8 cellular contexts compared by ENCODE assay signal in the genomic region with DNA sequence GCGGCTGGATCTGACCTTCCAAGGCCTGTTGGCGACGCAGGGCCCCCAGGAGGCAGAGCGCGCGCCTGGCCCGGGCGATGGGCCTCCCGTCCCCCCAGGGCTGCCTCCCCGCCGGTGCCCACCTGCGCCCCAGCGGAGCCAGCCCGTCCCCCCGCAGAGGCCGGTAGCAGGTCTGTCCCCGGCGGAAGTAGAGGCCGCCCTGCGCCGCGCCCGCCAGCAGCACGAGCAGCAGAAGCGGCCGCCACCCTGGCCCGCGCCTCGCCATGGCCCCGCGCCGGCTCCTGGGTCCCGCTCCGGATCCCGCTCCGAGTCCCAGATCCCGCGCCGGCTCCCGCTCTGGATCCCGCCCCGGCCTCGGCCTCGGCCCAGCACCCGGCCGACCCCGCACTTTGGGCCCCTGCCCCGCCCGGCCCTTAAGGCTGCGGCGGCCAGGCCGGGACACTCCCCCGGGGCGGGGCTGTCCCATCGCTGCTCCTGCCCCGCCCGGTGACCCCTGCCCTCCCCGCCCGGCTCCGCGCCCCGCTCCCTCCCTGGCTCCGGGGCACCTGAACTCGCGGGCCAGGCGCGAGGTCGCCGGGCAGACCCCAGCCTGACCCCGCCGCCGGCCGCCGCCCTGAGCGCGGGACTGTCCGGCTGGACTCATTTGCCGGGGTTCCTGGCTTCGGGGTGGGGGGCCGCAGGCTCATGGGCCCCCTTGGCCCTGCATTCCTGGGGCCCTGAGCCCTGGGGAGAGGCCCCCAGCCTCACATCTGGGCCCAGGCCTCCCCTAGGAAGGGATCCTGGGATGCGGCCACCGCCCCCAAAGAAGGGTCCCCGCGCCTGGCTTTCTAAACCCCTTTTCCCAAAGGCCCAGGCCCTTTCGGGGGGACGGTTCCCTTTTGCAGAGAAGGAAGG. TPM values are rescaled to one million over a fixed set of nuclear protein-coding genes. Genes with fewer than 3 reads are reported as not detected.
A peak's percentile ranks its signal among the peaks of the same experiment; 100 is the strongest.
DNase-seq lines count a peak whose midpoint lies in the region; ATAC-seq and TF ChIP-seq lines count a peak whose summit lies in the region.

A gene (minus strand): TSS at position 391 of the 894 bp plus-strand sequence. CDS start 126 bp downstream, at position 265.

- ATAC-seq in GM18502 (IDR thresholded peaks at IDR 0.05; ENCODE audit: poor library complexity, unreplicated experiment) (peak; percentile 24), HG03342 (IDR thresholded peaks at IDR 0.05; ENCODE audit: unreplicated experiment) (no peak)

- TF ChIP-seq CTCF in endodermal cell (conservative IDR thresholded peaks at IDR 0.05) = no peak
- no peak for TF ChIP-seq CTCF in subcutaneous adipose tissue (IDR thresholded peaks at IDR 0.05; ENCODE audit: low read depth)

- H3K36me3 ChIP-seq in endodermal cell (ENCODE audit: control insufficient read depth, insufficient read depth, low read length) = no peaks in the 10 kb centered on the region

- peaks cover 19% of the 10 kb centered on the region for H3K36me3 Mint-ChIP-seq in endodermal cell (ENCODE audit: low read depth)

- H3K9me3 Mint-ChIP-seq in endodermal cell = no peaks in the 10 kb centered on the region

- H3K9me3 ChIP-seq in endodermal cell (ENCODE audit: control insufficient read depth, low read length) = no peaks in the 10 kb centered on the region

- H3K27ac ChIP-seq in endodermal cell (ENCODE audit: low read depth, low read length) = no peak within 1 kb of the TSS

- peak within 1 kb of the TSS; percentile 81 for H3K4me3 ChIP-seq in endodermal cell (ENCODE audit: low read length)

- H3K9ac ChIP-seq in endodermal cell (ENCODE audit: extremely low read depth, low read length, poor library complexity, severe bottlenecking) = peak within 1 kb of the TSS; percentile 68

- no peak within 1 kb of the TSS for H3K27ac Mint-ChIP-seq in endodermal cell

- WGBS in endodermal cell (ENCODE audit: insufficient coverage in 1 of 2, insufficient read length in 1 of 2), 2 experiments = 16 to 21% methylated on average over 30 to 86 of the region's 86 CpGs

- peaks cover 24% of the 10 kb centered on the region for H3K27me3 Mint-ChIP-seq in endodermal cell (ENCODE audit: insufficient read depth)

- peaks cover 7% of the 10 kb centered on the region for H3K4me1 Mint-ChIP-seq in endodermal cell

- no peaks in the 10 kb centered on the region for H3K4me1 ChIP-seq in endodermal cell (ENCODE audit: control insufficient read depth, insufficient read depth, low read length)

- H3K4me3 Mint-ChIP-seq in endodermal cell = peak within 1 kb of the TSS; percentile 58

- peak; percentile 6 for DNase-seq in HT1080 (ENCODE audit: low read depth)
- DNase-seq in activated CD4-positive, alpha-beta T cell treated with anti-CD3 and anti-CD28 coated beads, Interleukin-2, amount 50 U/mL, for 48 hours = peak; percentile 58 to 60
- DNase-seq in endodermal cell = peak; percentile 86
- DNase-seq in mesenteric fat pad (ENCODE audit: low spot score) = peak; percentile 92
- DNase-seq in NCI-H2227 (lab: John Stamatoyannopoulos, UW; ENCODE audit: unreplicated experiment) = no peak

- peaks cover 16% of the 10 kb centered on the region for H3K27me3 ChIP-seq in endodermal cell (ENCODE audit: control insufficient read depth, insufficient read depth, low read length, poor library complexity, severe bottlenecking)

RNA-seq across cellular contexts. Expression of the gene that starts here (rescaled TPM):
- total RNA-seq in HT1080 (2014; rRNA removed; shearing (Covaris generic)) = 95.5 and 110 TPM in 2 replicates
- polyA plus RNA-seq in HT1080 (2015; cell fraction: cytosol; rRNA removed) = 208 and 229 TPM in 2 replicates
- 89.2 and 90.4 TPM in 2 replicates for polyA plus RNA-seq in HT1080 (2015; cell fraction: nucleus; rRNA removed)
- total RNA-seq in endodermal cell = 10 to 100 TPM; 55.9 to 76.6 TPM
- 33.0 TPM for polyA plus RNA-seq in endodermal cell (2013, experiment 1 of 2)
- polyA plus RNA-seq in endodermal cell (2013, experiment 2 of 2) = 30.2 TPM
- 277 TPM for total RNA-seq in mesenteric fat pad
- total RNA-seq in subcutaneous adipose tissue = 100 to 1,000 TPM; 150 to 496 (median 222) TPM
